Comparison of ENCODE assay signal across 1 cellular context in the genomic region with DNA sequence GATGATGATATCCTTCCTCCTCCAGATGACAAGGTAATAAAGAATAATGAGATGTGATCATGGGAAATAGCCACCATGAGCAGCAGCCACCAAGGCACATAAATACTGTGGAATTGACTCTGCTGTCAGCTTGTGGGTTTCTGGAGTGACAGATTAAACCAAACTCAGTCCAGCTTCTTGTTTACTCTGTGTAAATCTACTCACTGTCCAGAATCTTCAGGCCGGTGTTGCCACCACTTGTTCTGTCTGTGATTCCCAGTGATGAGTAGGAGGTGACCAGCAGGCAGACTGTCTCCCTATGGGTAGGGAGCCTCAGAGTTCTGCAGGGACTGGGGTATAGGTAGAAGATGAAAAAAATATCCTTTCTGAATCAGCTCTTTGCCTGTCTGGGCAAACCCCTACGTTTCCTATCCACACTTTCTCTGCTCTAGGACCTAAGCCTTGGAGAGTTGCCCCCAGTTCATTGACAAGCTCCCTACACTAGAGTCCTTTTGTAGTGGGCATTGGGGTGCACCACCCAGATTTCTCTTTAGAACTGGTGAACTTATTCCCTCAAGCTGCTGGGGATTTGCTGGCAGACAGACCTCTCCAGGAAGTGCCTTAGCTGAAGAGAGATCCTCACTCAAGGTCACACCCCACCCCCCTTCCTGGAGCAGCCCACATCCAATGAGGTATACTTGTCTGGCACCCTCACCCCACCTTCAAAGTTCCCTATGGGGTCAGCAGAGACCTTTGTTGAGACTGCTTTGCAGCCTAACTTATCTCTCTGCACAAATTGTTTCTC.
TF ChIP-seq lines count a peak whose summit lies in the region.

No MANE protein-coding gene starts in this region.

TF ChIP-seq in HepG2, 621 proteins besides CTCF, POLR2A, EP300 and RAD21 (continues in another document):
- TF ChIP-seq SMC3 (IDR thresholded peaks at IDR 0.05; ENCODE audit: low read length) (no peak), ZNF766 (CRISPR knock-in tag; IDR thresholded peaks at IDR 0.05; ENCODE audit: borderline replicate concordance) (0 out of 2 replicates have a peak, but pooled peaks have one; percentile 36), TEAD2 (CRISPR knock-in tag; IDR thresholded peaks at IDR 0.05) (no peak), FOXK1 (CRISPR knock-in tag; IDR thresholded peaks at IDR 0.05; ENCODE audit: borderline replicate concordance, low read depth) (peak; percentile 32; the same call in 1 of the 2 replicates), ZNF3 (CRISPR knock-in tag; IDR thresholded peaks at IDR 0.05) (no peak), NKX3-1 (CRISPR knock-in tag; IDR thresholded peaks at IDR 0.05) (no peak), TSC22D2 (CRISPR knock-in tag; IDR thresholded peaks at IDR 0.05; ENCODE audit: borderline replicate concordance) (no peak), FOXA1 (IDR thresholded peaks at IDR 0.05) (no peak), FOXA1 (CRISPR knock-in tag; IDR thresholded peaks at IDR 0.05) (peak; percentile 91), RARA (CRISPR knock-in tag; IDR thresholded peaks at IDR 0.05) (peak; percentile 9; the same call in 1 of the 2 replicates), SOX13 (IDR thresholded peaks at IDR 0.05) (no peak), SOX13 (CRISPR knock-in tag; conservative IDR thresholded peaks at IDR 0.05 in 1 of 2, IDR thresholded peaks at IDR 0.05 in 1 of 2) (no peak), ZNF292 (CRISPR knock-in tag; IDR thresholded peaks at IDR 0.05; ENCODE audit: borderline replicate concordance, low read depth) (peak; percentile 28; the same call in 1 of the 2 replicates), ERF (CRISPR knock-in tag; IDR thresholded peaks at IDR 0.05) (no peak), STAG1 (CRISPR knock-in tag; IDR thresholded peaks at IDR 0.05) (0 out of 2 replicates have a peak, but pooled peaks have one; percentile 15), ZNF614 (CRISPR knock-in tag; IDR thresholded peaks at IDR 0.05; ENCODE audit: borderline replicate concordance) (peak; percentile 42; the same call in 1 of the 2 replicates), ZNF235 (CRISPR knock-in tag; IDR thresholded peaks at IDR 0.05; ENCODE audit: borderline replicate concordance) (no peak), REPIN1 (CRISPR knock-in tag; IDR thresholded peaks at IDR 0.05; ENCODE audit: borderline replicate concordance, low read depth) (no peak), ZNF468 (CRISPR knock-in tag; IDR thresholded peaks at IDR 0.05) (no peak), U2AF1 (optimal IDR thresholded peaks at IDR 0.05; ENCODE audit: low read depth, low read length) (no peak), KDM2A (CRISPR knock-in tag; IDR thresholded peaks at IDR 0.05; ENCODE audit: borderline replicate concordance, low read depth) (peak; percentile 34; the same call in 1 of the 2 replicates), ZNF12 (CRISPR knock-in tag; IDR thresholded peaks at IDR 0.05) (no peak), FOXA3 (CRISPR knock-in tag; IDR thresholded peaks at IDR 0.05) (peak; percentile 85), GATAD1 (CRISPR knock-in tag; IDR thresholded peaks at IDR 0.05) (no peak), ZNF317 (CRISPR knock-in tag; IDR thresholded peaks at IDR 0.05) (no peak), ZSCAN25 (CRISPR knock-in tag; IDR thresholded peaks at IDR 0.05) (no peak), ZFX (CRISPR knock-in tag; IDR thresholded peaks at IDR 0.05; ENCODE audit: low read depth) (no peak)
- TF ChIP-seq, protein P1, sequence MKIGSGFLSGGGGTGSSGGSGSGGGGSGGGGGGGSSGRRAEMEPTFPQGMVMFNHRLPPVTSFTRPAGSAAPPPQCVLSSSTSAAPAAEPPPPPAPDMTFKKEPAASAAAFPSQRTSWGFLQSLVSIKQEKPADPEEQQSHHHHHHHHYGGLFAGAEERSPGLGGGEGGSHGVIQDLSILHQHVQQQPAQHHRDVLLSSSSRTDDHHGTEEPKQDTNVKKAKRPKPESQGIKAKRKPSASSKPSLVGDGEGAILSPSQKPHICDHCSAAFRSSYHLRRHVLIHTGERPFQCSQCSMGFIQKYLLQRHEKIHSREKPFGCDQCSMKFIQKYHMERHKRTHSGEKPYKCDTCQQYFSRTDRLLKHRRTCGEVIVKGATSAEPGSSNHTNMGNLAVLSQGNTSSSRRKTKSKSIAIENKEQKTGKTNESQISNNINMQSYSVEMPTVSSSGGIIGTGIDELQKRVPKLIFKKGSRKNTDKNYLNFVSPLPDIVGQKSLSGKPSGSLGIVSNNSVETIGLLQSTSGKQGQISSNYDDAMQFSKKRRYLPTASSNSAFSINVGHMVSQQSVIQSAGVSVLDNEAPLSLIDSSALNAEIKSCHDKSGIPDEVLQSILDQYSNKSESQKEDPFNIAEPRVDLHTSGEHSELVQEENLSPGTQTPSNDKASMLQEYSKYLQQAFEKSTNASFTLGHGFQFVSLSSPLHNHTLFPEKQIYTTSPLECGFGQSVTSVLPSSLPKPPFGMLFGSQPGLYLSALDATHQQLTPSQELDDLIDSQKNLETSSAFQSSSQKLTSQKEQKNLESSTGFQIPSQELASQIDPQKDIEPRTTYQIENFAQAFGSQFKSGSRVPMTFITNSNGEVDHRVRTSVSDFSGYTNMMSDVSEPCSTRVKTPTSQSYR (CRISPR knock-in tag; IDR thresholded peaks at IDR 0.05; ENCODE audit: borderline replicate concordance): peak; percentile 46; the same call in 1 of the 2 replicates
- TF ChIP-seq, protein P2, sequence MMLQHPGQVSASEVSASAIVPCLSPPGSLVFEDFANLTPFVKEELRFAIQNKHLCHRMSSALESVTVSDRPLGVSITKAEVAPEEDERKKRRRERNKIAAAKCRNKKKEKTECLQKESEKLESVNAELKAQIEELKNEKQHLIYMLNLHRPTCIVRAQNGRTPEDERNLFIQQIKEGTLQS (CRISPR knock-in tag; IDR thresholded peaks at IDR 0.05): no peak
- TF ChIP-seq, protein P3, sequence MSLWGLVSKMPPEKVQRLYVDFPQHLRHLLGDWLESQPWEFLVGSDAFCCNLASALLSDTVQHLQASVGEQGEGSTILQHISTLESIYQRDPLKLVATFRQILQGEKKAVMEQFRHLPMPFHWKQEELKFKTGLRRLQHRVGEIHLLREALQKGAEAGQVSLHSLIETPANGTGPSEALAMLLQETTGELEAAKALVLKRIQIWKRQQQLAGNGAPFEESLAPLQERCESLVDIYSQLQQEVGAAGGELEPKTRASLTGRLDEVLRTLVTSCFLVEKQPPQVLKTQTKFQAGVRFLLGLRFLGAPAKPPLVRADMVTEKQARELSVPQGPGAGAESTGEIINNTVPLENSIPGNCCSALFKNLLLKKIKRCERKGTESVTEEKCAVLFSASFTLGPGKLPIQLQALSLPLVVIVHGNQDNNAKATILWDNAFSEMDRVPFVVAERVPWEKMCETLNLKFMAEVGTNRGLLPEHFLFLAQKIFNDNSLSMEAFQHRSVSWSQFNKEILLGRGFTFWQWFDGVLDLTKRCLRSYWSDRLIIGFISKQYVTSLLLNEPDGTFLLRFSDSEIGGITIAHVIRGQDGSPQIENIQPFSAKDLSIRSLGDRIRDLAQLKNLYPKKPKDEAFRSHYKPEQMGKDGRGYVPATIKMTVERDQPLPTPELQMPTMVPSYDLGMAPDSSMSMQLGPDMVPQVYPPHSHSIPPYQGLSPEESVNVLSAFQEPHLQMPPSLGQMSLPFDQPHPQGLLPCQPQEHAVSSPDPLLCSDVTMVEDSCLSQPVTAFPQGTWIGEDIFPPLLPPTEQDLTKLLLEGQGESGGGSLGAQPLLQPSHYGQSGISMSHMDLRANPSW (CRISPR knock-in tag; IDR thresholded peaks at IDR 0.05; ENCODE audit: borderline replicate concordance): no peak
- TF ChIP-seq, protein P4, sequence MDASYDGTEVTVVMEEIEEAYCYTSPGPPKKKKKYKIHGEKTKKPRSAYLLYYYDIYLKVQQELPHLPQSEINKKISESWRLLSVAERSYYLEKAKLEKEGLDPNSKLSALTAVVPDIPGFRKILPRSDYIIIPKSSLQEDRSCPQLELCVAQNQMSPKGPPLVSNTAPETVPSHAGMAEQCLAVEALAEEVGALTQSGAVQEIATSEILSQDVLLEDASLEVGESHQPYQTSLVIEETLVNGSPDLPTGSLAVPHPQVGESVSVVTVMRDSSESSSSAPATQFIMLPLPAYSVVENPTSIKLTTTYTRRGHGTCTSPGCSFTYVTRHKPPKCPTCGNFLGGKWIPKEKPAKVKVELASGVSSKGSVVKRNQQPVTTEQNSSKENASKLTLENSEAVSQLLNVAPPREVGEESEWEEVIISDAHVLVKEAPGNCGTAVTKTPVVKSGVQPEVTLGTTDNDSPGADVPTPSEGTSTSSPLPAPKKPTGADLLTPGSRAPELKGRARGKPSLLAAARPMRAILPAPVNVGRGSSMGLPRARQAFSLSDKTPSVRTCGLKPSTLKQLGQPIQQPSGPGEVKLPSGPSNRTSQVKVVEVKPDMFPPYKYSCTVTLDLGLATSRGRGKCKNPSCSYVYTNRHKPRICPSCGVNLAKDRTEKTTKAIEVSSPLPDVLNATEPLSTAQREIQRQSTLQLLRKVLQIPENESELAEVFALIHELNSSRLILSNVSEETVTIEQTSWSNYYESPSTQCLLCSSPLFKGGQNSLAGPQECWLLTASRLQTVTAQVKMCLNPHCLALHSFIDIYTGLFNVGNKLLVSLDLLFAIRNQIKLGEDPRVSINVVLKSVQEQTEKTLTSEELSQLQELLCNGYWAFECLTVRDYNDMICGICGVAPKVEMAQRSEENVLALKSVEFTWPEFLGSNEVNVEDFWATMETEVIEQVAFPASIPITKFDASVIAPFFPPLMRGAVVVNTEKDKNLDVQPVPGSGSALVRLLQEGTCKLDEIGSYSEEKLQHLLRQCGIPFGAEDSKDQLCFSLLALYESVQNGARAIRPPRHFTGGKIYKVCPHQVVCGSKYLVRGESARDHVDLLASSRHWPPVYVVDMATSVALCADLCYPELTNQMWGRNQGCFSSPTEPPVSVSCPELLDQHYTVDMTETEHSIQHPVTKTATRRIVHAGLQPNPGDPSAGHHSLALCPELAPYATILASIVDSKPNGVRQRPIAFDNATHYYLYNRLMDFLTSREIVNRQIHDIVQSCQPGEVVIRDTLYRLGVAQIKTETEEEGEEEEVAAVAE (CRISPR knock-in tag; IDR thresholded peaks at IDR 0.05; ENCODE audit: borderline replicate concordance): no peak
- TF ChIP-seq, protein P5, sequence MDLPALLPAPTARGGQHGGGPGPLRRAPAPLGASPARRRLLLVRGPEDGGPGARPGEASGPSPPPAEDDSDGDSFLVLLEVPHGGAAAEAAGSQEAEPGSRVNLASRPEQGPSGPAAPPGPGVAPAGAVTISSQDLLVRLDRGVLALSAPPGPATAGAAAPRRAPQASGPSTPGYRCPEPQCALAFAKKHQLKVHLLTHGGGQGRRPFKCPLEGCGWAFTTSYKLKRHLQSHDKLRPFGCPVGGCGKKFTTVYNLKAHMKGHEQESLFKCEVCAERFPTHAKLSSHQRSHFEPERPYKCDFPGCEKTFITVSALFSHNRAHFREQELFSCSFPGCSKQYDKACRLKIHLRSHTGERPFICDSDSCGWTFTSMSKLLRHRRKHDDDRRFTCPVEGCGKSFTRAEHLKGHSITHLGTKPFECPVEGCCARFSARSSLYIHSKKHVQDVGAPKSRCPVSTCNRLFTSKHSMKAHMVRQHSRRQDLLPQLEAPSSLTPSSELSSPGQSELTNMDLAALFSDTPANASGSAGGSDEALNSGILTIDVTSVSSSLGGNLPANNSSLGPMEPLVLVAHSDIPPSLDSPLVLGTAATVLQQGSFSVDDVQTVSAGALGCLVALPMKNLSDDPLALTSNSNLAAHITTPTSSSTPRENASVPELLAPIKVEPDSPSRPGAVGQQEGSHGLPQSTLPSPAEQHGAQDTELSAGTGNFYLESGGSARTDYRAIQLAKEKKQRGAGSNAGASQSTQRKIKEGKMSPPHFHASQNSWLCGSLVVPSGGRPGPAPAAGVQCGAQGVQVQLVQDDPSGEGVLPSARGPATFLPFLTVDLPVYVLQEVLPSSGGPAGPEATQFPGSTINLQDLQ (CRISPR knock-in tag; IDR thresholded peaks at IDR 0.05): no peak
- TF ChIP-seq, protein P6, sequence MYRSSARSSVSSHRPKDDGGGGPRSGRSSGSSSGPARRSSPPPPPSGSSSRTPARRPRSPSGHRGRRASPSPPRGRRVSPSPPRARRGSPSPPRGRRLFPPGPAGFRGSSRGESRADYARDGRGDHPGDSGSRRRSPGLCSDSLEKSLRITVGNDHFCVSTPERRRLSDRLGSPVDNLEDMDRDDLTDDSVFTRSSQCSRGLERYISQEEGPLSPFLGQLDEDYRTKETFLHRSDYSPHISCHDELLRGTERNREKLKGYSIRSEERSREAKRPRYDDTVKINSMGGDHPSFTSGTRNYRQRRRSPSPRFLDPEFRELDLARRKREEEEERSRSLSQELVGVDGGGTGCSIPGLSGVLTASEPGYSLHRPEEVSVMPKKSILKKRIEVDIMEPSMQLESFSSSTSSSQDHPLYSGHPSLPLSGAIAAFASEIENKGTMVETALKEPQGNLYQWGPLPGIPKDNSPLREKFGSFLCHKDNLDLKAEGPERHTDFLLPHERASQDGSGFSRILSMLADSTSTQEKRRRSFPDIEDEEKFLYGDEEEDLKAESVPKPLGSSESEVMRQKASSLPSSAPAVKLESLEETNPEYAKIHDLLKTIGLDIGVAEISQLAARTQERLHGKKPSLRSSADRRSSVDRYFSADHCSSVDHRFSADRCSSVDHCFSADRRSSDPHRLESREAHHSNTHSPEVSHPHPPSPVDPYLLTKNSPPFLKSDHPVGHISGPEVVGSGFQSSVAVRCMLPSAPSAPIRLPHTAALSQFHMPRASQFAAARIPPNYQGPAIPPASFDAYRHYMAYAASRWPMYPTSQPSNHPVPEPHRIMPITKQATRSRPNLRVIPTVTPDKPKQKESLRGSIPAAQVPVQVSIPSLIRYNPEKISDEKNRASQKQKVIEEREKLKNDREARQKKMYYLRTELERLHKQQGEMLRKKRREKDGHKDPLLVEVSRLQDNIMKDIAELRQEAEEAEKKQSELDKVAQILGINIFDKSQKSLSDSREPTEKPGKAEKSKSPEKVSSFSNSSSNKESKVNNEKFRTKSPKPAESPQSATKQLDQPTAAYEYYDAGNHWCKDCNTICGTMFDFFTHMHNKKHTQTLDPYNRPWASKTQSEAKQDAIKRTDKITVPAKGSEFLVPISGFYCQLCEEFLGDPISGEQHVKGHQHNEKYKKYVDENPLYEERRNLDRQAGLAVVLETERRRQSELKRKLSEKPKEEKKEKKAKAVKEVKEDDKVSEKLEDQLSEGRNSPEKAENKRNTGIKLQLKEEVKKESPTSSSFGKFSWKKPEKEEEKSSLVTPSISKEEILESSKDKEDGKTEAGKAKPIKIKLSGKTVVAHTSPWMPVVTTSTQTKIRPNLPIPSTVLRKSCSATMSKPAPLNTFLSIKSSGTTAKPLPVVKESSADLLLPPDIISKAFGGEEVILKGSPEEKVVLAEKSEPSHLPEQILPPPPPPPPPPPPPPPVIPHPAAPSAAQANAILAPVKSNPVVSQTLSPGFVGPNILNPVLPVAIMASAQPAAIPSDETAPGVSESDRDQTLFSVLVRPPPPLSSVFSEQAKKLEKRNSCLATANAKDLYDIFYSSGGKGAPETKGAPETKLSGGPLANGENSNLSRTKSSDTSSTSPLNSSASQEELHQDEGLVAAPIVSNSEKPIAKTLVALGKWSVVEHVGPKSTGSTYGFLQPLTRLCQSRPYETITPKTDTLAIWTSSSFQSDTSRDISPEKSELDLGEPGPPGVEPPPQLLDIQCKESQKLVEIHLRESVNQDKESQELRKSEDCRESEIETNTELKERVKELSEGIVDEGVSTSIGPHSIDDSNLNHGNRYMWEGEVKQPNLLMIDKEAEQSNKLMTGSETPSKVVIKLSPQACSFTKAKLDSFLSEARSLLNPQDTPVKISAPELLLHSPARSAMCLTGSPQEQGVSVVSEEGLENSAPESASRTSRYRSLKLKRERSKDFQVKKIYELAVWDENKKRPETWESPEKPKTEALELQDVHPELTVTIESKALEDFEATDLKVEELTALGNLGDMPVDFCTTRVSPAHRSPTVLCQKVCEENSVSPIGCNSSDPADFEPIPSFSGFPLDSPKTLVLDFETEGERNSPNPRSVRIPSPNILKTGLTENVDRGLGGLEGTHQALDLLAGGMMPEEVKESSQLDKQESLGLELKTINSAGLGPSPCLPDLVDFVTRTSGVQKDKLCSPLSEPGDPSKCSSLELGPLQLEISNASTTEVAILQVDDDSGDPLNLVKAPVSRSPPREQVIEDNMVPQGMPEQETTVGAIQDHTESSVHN (CRISPR knock-in tag; IDR thresholded peaks at IDR 0.05): no peak
